Comparison of ENCODE assay signal across 1 cellular context in genomic region chr2:217945530-217945929, GRCh38.
TF ChIP-seq lines count a peak whose summit lies in the region.

No MANE protein-coding gene starts in this region.

TF ChIP-seq in IMR-90, 13 proteins besides CTCF, POLR2A, EP300 and RAD21 (continued from another document):
- TF ChIP-seq USF2 (IDR thresholded peaks at IDR 0.05; ENCODE audit: low read depth, low read length): no peak
- TF ChIP-seq MAZ (IDR thresholded peaks at IDR 0.05; ENCODE audit: borderline replicate concordance, low read depth, low read length): no peak
- TF ChIP-seq BHLHE40 (IDR thresholded peaks at IDR 0.05; ENCODE audit: low read depth, low read length): no peak
- TF ChIP-seq RCOR1 (IDR thresholded peaks at IDR 0.05; ENCODE audit: insufficient replicate concordance, low read length): no peak
- no peak for TF ChIP-seq CHD1 (IDR thresholded peaks at IDR 0.05; ENCODE audit: low read depth, low read length)
- no peak for TF ChIP-seq MAFK (IDR thresholded peaks at IDR 0.05; ENCODE audit: low read depth, low read length)
